Comparison of ENCODE assay signal across 2 cellular contexts in the genomic region with DNA sequence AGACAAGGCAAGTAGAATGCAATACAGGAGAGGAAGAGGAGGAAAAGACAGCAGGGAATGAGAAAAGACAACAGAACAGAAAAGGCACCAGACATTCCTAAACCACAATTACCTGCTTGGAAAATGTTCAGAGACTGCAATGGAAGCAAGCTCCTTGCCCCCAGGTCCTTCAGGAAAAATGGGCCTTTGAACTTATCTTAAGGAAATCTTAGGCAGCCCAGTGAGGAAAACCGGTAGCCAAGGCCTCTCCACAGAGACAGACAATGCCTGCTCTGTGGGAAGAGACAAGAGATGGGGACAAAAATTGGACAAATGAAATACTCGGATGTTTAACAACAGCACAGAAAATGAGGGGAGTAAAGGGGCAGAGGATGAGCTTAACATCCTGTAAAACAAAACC.
TF ChIP-seq lines count a peak whose summit lies in the region.

No MANE protein-coding gene starts in this region.

TF ChIP-seq in HCT116, 20 proteins besides CTCF, POLR2A, EP300 and RAD21:
- TF ChIP-seq, protein P1, sequence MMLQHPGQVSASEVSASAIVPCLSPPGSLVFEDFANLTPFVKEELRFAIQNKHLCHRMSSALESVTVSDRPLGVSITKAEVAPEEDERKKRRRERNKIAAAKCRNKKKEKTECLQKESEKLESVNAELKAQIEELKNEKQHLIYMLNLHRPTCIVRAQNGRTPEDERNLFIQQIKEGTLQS (IDR thresholded peaks at IDR 0.05), result no peak
- TF ChIP-seq EZH2 (IDR thresholded peaks at IDR 0.05), result no peak
- no peak for TF ChIP-seq ELF1 (IDR thresholded peaks at IDR 0.05; ENCODE audit: borderline replicate concordance, low read depth)
- no peak for TF ChIP-seq CBX3 (IDR thresholded peaks at IDR 0.05; ENCODE audit: low read depth)
- TF ChIP-seq, protein P2, sequence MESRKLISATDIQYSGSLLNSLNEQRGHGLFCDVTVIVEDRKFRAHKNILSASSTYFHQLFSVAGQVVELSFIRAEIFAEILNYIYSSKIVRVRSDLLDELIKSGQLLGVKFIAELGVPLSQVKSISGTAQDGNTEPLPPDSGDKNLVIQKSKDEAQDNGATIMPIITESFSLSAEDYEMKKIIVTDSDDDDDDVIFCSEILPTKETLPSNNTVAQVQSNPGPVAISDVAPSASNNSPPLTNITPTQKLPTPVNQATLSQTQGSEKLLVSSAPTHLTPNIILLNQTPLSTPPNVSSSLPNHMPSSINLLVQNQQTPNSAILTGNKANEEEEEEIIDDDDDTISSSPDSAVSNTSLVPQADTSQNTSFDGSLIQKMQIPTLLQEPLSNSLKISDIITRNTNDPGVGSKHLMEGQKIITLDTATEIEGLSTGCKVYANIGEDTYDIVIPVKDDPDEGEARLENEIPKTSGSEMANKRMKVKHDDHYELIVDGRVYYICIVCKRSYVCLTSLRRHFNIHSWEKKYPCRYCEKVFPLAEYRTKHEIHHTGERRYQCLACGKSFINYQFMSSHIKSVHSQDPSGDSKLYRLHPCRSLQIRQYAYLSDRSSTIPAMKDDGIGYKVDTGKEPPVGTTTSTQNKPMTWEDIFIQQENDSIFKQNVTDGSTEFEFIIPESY (IDR thresholded peaks at IDR 0.05; ENCODE audit: extremely low read depth, insufficient replicate concordance, low read length), result no peak
- no peak for TF ChIP-seq EGR1 (IDR thresholded peaks at IDR 0.05; ENCODE audit: low read depth)
- TF ChIP-seq ZNF274 (IDR thresholded peaks at IDR 0.05; ENCODE audit: low read depth, low read length), result no peak

TF ChIP-seq in endothelial cell of umbilical vein, 7 proteins besides CTCF, POLR2A, EP300 and RAD21:
- TF ChIP-seq POLR2AphosphoS5 (IDR thresholded peaks at IDR 0.05; ENCODE audit: insufficient read depth, low read depth, low read length), result no peak
- no peak for TF ChIP-seq MAX (IDR thresholded peaks at IDR 0.05; ENCODE audit: insufficient read depth, insufficient read length)
- no peak for TF ChIP-seq FOS (IDR thresholded peaks at IDR 0.05; ENCODE audit: borderline replicate concordance, insufficient read depth, low read length)
- no peak for TF ChIP-seq EZH2 (IDR thresholded peaks at IDR 0.05; ENCODE audit: borderline replicate concordance, low read depth, low read length, severe bottlenecking)
- TF ChIP-seq GATA2 (IDR thresholded peaks at IDR 0.05; ENCODE audit: insufficient read depth, insufficient read length, low read depth, low read length), result no peak
- TF ChIP-seq MYC (IDR thresholded peaks at IDR 0.05; ENCODE audit: low read depth, low read length), result no peak
- TF ChIP-seq JUN (IDR thresholded peaks at IDR 0.05; ENCODE audit: borderline replicate concordance, insufficient read depth, insufficient read length, low read depth), result no peak
